ENCODE assay signal across 11 cellular contexts in genomic region chr4:41155194-41155830, GRCh38. TPM values are rescaled to one million over a fixed set of nuclear protein-coding genes. Genes with fewer than 3 reads are reported as not detected.
DNase-seq lines count a peak whose midpoint lies in the region; ATAC-seq and TF ChIP-seq lines count a peak whose summit lies in the region.
"Had no signal": no experiment of that assay in that cellular context is flagged by ENCODE, and none has a peak within 500 bp of the region (broad histone marks: within the 10 kb centered on the region; RNA-seq: fewer than 3 reads in every experiment).

No MANE protein-coding gene starts in this region.

- H3K27me3 ChIP-seq in ascending aorta, result no peaks in the 10 kb centered on the region
- H3K27me3 ChIP-seq in heart left ventricle, result no peaks in the 10 kb centered on the region

- TF ChIP-seq CTCF in ascending aorta (IDR thresholded peaks at IDR 0.05) (no peak), heart left ventricle (IDR thresholded peaks at IDR 0.05) (no peak)

- ATAC-seq in heart left ventricle (peak; percentile 52 to 85 (median 63)), HG03039 (IDR thresholded peaks at IDR 0.05; ENCODE audit: unreplicated experiment) (no peak), GM21619 (IDR thresholded peaks at IDR 0.05; ENCODE audit: unreplicated experiment) (no peak)
- ATAC-seq: activated CD4-positive, alpha-beta T cell treated with anti-CD3 and anti-CD28 coated beads for 36 hours had no signal

- peaks cover 0 to 27% of the 10 kb centered on the region in 2 donors for H3K4me1 ChIP-seq in ascending aorta
- H3K4me1 ChIP-seq in heart left ventricle, result peaks cover 0 to 49% (median 20%) of the 10 kb centered on the region in 12 donors

- peak overlapping the region; percentile 70 to 81 for H3K27ac ChIP-seq in ascending aorta
- peak overlapping the region in 10 of 12 donors; percentile 9 to 54 (median 36) for H3K27ac ChIP-seq in heart left ventricle

- intact Hi-C loops in ascending aorta (cut with DNase I) (loop anchor here (2.0 kb wide), 1 partner anchor 57 kb away; no protein-coding TSS in a partner anchor), heart left ventricle (cut with DNase I) (loop anchor here in 2 of 10 donors (5.0 kb wide), 2 partner anchors 52 to 57 kb away; partner anchors contain the start of gene APBB2 (in 1 of the 2))

- H3K9me3 ChIP-seq in ascending aorta (no peaks in the 10 kb centered on the region), heart left ventricle (no peaks in the 10 kb centered on the region)

- peak overlapping the region in 1 of 2 donors; percentile 9 for H3K4me3 ChIP-seq in ascending aorta
- H3K4me3 ChIP-seq in heart left ventricle, result peak overlapping the region in 1 of 12 donors; percentile 14

- peak; percentile 81 for DNase-seq in ELR (ENCODE audit: low read depth)
- DNase-seq in ascending aorta (ENCODE audit: low spot score in 2 of 2), result no peak
- peak in 1 of 5 donors; percentile 44 for DNase-seq in heart left ventricle
- peak; percentile 46 for DNase-seq in pons (ENCODE audit: low spot score)
- no peak for DNase-seq in activated CD4-positive, CD25-positive, alpha-beta regulatory T cell treated with anti-CD3 and anti-CD28 coated beads, Interleukin-2, amount 50 U/mL, for 72 hours
- no peak for DNase-seq in NCI-H1092 (lab: John Stamatoyannopoulos, UW)
- DNase-seq: activated CD4-positive, alpha-beta T cell treated with anti-CD3 and anti-CD28 coated beads for 36 hours; activated naive CD8-positive, alpha-beta T cell treated with anti-CD3 and anti-CD28 coated beads for 36 hours; NCI-H1436 had no signal

- 52 to 77% (median 53%) methylated on average over 5 of the region's 5 CpGs for WGBS in heart left ventricle, 4 donors

- TF ChIP-seq POLR2A in heart left ventricle (IDR thresholded peaks at IDR 0.05), result no peak

- H3K36me3 ChIP-seq in ascending aorta (no peaks in the 10 kb centered on the region), heart left ventricle (no peaks in the 10 kb centered on the region)

RNA-seq across cellular contexts. Expression of gene APBB2, which starts 59.0 kb away (rescaled TPM):
- 51.4 TPM for total RNA-seq in ascending aorta
- 10 to 100 TPM; 19.1 to 39.1 (median 32.1) TPM for total RNA-seq in heart left ventricle
- 1 to 10 TPM; 8.6 to 9.4 TPM for polyA plus RNA-seq in heart left ventricle

Comparison
In these comparisons a context has a peak if more than half of its experiments do, and no peak if none do; other contexts are left out.
1. DNase-seq: peak in ELR (single experiment) and pons (single experiment); none in ascending aorta (0 of 2), activated CD4-positive, CD25-positive, alpha-beta regulatory T cell treated with anti-CD3 and anti-CD28 coated beads, Interleukin-2, amount 50 U/mL, for 72 hours (single experiment) and NCI-H1092 (single experiment).
2. ATAC-seq: peak in heart left ventricle (4 of 4); none in HG03039 (single experiment) and GM21619 (single experiment).